Comparison of ENCODE assay signal across 10 cellular contexts in genomic region chr4:52823478-52824092, GRCh38. TPM values are rescaled to one million over a fixed set of nuclear protein-coding genes. Genes with fewer than 3 reads are reported as not detected.
DNase-seq lines count a peak whose midpoint lies in the region; ATAC-seq and TF ChIP-seq lines count a peak whose summit lies in the region.
"Had no signal": no experiment of that assay in that cellular context is flagged by ENCODE, and none has a peak within 500 bp of the region (broad histone marks: within the 10 kb centered on the region; RNA-seq: fewer than 3 reads in every experiment).

No MANE protein-coding gene starts in this region.

- H2AFZ ChIP-seq in hepatocyte: no peak overlapping the region
- H2AFZ ChIP-seq in osteoblast (ENCODE audit: low read length): no peak overlapping the region

- peak; percentile 84 to 92 for ATAC-seq in activated naive CD4-positive, alpha-beta T cell treated with anti-CD3 and anti-CD28 coated beads, Interleukin-2, amount 50 U/mL, for 72 hours
- ATAC-seq in activated T-cell treated with anti-CD3 and anti-CD28 coated beads, Interleukin-2, amount 50 U/mL, for 72 hours (replicated peaks in 1 of 2): peak; percentile 88 to 89
- no peak for ATAC-seq in HG03520 (IDR thresholded peaks at IDR 0.05; ENCODE audit: unreplicated experiment)

- H3K9me3 ChIP-seq in hepatocyte (ENCODE audit: low read depth) (no peaks in the 10 kb centered on the region), osteoblast (ENCODE audit: low read depth, low read length) (no peaks in the 10 kb centered on the region)

- WGBS in hepatocyte (ENCODE audit: low lambda C conversion rate, missing lambda C conversion rate): 93% methylated on average over 2 of the region's 2 CpGs
- 83% methylated on average over 2 of the region's 2 CpGs for WGBS in urinary bladder

- H3K79me2 ChIP-seq in hepatocyte (no peaks in the 10 kb centered on the region), osteoblast (ENCODE audit: insufficient read depth, low read length) (no peaks in the 10 kb centered on the region)

- peak overlapping the region; percentile 86 to 87 for H3K27ac Mint-ChIP-seq in activated naive CD4-positive, alpha-beta T cell treated with anti-CD3 and anti-CD28 coated beads, Interleukin-2, amount 50 U/mL, for 72 hours
- peak overlapping the region; percentile 93 for H3K27ac Mint-ChIP-seq in activated T-cell treated with anti-CD3 and anti-CD28 coated beads, Interleukin-2, amount 50 U/mL, for 72 hours

- H3K36me3 Mint-ChIP-seq in activated naive CD4-positive, alpha-beta T cell treated with anti-CD3 and anti-CD28 coated beads, Interleukin-2, amount 50 U/mL, for 72 hours: peaks cover 0 to 18% of the 10 kb centered on the region in 2 donors
- H3K36me3 Mint-ChIP-seq in activated T-cell treated with anti-CD3 and anti-CD28 coated beads, Interleukin-2, amount 50 U/mL, for 72 hours (ENCODE audit: insufficient read depth in 2 of 2): peaks cover 0 to 3% of the 10 kb centered on the region in 2 donors

- no peaks in the 10 kb centered on the region for H3K27me3 ChIP-seq in hepatocyte
- no peaks in the 10 kb centered on the region for H3K27me3 ChIP-seq in osteoblast (ENCODE audit: insufficient read depth, low read length)

- H3K4me3 Mint-ChIP-seq in activated T-cell treated with anti-CD3 and anti-CD28 coated beads, Interleukin-2, amount 50 U/mL, for 72 hours: peak overlapping the region; percentile 6 to 71
- H3K4me3 Mint-ChIP-seq: neural crest cell had no signal

- no peaks in the 10 kb centered on the region for H3K27me3 Mint-ChIP-seq in activated T-cell treated with anti-CD3 and anti-CD28 coated beads, Interleukin-2, amount 50 U/mL, for 72 hours (ENCODE audit: low read depth)

- H3K36me3 ChIP-seq in hepatocyte (replicated peaks; ENCODE audit: insufficient read depth, low read depth) (no peaks in the 10 kb centered on the region), urinary bladder (ENCODE audit: insufficient read depth) (no peaks in the 10 kb centered on the region), osteoblast (ENCODE audit: insufficient read depth, low read length) (no peaks in the 10 kb centered on the region)

- no peak for DNase-seq in activated naive CD4-positive, alpha-beta T cell treated with anti-CD3 and anti-CD28 coated beads, Interleukin-2, amount 50 U/mL, for 72 hours (ENCODE audit: low spot score in 2 of 2)
- DNase-seq in activated naive CD4-positive, alpha-beta T cell treated with Interleukin-2 at 50 U/mL for 16 hours: no peak
- DNase-seq in activated T-cell treated with anti-CD3 and anti-CD28 coated beads, Interleukin-2, amount 50 U/mL, for 72 hours: peak in 1 of 2 donors; percentile 10
- no peak for DNase-seq in hepatocyte (ENCODE audit: low spot score)
- no peak for DNase-seq in osteoblast (ENCODE audit: insufficient read length, low spot score, missing footprints)
- no peak for DNase-seq in NCI-H446 (lab: John Stamatoyannopoulos, UW)
- DNase-seq: activated CD4-positive, alpha-beta T cell treated with anti-CD3 and anti-CD28 coated beads, Interleukin-2, amount 50 U/mL, for 4 hours had no signal

- no peak overlapping the region for H3K4me3 ChIP-seq in hepatocyte
- H3K4me3 ChIP-seq in urinary bladder (ENCODE audit: low read depth, low read length): no peak overlapping the region
- no peak overlapping the region for H3K4me3 ChIP-seq in osteoblast (ENCODE audit: insufficient read depth, low read length)

- no peaks in the 10 kb centered on the region for H4K20me1 ChIP-seq in hepatocyte (ENCODE audit: insufficient read depth, poor library complexity, severe bottlenecking)
- H4K20me1 ChIP-seq in osteoblast (ENCODE audit: insufficient read depth, low read length): no peaks in the 10 kb centered on the region

- no peaks in the 10 kb centered on the region for H3K9me2 ChIP-seq in hepatocyte (replicated peaks; ENCODE audit: insufficient read depth)

- TF ChIP-seq CTCF in hepatocyte (IDR thresholded peaks at IDR 0.05; ENCODE audit: poor library complexity): no peak
- no peak for TF ChIP-seq CTCF in osteoblast (IDR thresholded peaks at IDR 0.05; ENCODE audit: extremely low read depth, low read depth, low read length)

- H3K4me1 ChIP-seq in hepatocyte (ENCODE audit: insufficient read depth): peaks cover 29% of the 10 kb centered on the region
- no peaks in the 10 kb centered on the region for H3K4me1 ChIP-seq in urinary bladder (ENCODE audit: insufficient read depth)
- no peaks in the 10 kb centered on the region for H3K4me1 ChIP-seq in osteoblast (ENCODE audit: insufficient read depth, low read length)

- H3K27ac ChIP-seq in hepatocyte (peak overlapping the region; percentile 72), urinary bladder (ENCODE audit: low read depth) (peak overlapping the region; percentile 29), osteoblast (ENCODE audit: low read depth, low read length) (no peak overlapping the region)

- peaks cover 0 to 7% of the 10 kb centered on the region in 2 donors for H3K9me3 Mint-ChIP-seq in activated naive CD4-positive, alpha-beta T cell treated with anti-CD3 and anti-CD28 coated beads, Interleukin-2, amount 50 U/mL, for 72 hours
- peaks cover 2 to 9% of the 10 kb centered on the region in 2 donors for H3K9me3 Mint-ChIP-seq in activated T-cell treated with anti-CD3 and anti-CD28 coated beads, Interleukin-2, amount 50 U/mL, for 72 hours

- peaks cover 41% of the 10 kb centered on the region for H3K4me1 Mint-ChIP-seq in activated T-cell treated with anti-CD3 and anti-CD28 coated beads, Interleukin-2, amount 50 U/mL, for 72 hours (ENCODE audit: low read depth)

- H3K4me2 ChIP-seq in hepatocyte (no peak overlapping the region), osteoblast (ENCODE audit: insufficient read depth, low read length) (no peak overlapping the region)

RNA-seq across cellular contexts. Expression of gene RASL11B, which starts 38.5 kb away (rescaled TPM):
- under 1 TPM; 0.14 to 0.84 TPM for total RNA-seq in activated naive CD4-positive, alpha-beta T cell treated with anti-CD3 and anti-CD28 coated beads, Interleukin-2, amount 50 U/mL, for 72 hours
- total RNA-seq in activated T-cell treated with anti-CD3 and anti-CD28 coated beads, Interleukin-2, amount 50 U/mL, for 72 hours: 1 to 10 TPM in 1 of 2 donors, under 1 TPM in 1; 0.48 to 1.4 TPM
- total RNA-seq in hepatocyte: 6.3 and 8.9 TPM in 2 replicates
- 6.9 and 7.6 TPM in 2 replicates for polyA plus RNA-seq in hepatocyte
- total RNA-seq in urinary bladder: 8.7 TPM
- 3.9 TPM for polyA plus RNA-seq in urinary bladder
- total RNA-seq in osteoblast: under 0.01 TPM in 1 of 2 replicates, not detected in the other
